Comparison of ENCODE assay signal across 8 cellular contexts in genomic region chr6:43228951-43229802, GRCh38. TPM values are rescaled to one million over a fixed set of nuclear protein-coding genes. Genes with fewer than 3 reads are reported as not detected.
DNase-seq lines count a peak whose midpoint lies in the region; ATAC-seq and TF ChIP-seq lines count a peak whose summit lies in the region.

A gene with protein sequence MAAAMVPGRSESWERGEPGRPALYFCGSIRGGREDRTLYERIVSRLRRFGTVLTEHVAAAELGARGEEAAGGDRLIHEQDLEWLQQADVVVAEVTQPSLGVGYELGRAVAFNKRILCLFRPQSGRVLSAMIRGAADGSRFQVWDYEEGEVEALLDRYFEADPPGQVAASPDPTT (minus strand): TSS chr6:43229481. CDS start chr6:43229456, 25 bp downstream.

- no peaks in the 10 kb centered on the region for H3K9me3 Mint-ChIP-seq in activated CD8-positive, alpha-beta T cell treated with anti-CD3 and anti-CD28 coated beads for 36 hours

- peak; percentile 95 for TF ChIP-seq CTCF in activated CD8-positive, alpha-beta T cell treated with anti-CD3 and anti-CD28 coated beads for 36 hours (IDR thresholded peaks at IDR 0.05)

- H3K27me3 ChIP-seq in effector memory CD4-positive, alpha-beta T cell (replicated peaks; ENCODE audit: control insufficient read depth, insufficient read depth, low read length, poor library complexity, severe bottlenecking): no peaks in the 10 kb centered on the region

- POLR2A ChIA-PET in activated CD8-positive, alpha-beta T cell treated with anti-CD3 and anti-CD28 coated beads for 36 hours (lab: Charles Lee): interaction anchor here (0.6 to 2.3 kb wide), 18 partner anchors 9 to 288 kb away, joined by 3 to 11 read pairs (median 4); partner anchors contain the start of genes CRIP3 and POLR1C

- peak within 1 kb of the TSS; percentile 90 for H3K27ac Mint-ChIP-seq in activated CD8-positive, alpha-beta T cell treated with anti-CD3 and anti-CD28 coated beads for 36 hours

- peak; percentile 83 for ATAC-seq in GM18511 (IDR thresholded peaks at IDR 0.05; ENCODE audit: unreplicated experiment)
- ATAC-seq in HG03064 (IDR thresholded peaks at IDR 0.05; ENCODE audit: low read depth, unreplicated experiment): peak; percentile 79
- ATAC-seq in activated CD8-positive, alpha-beta T cell treated with anti-CD3 and anti-CD28 coated beads for 36 hours: peak; percentile 75

- H3K36me3 Mint-ChIP-seq in activated CD8-positive, alpha-beta T cell treated with anti-CD3 and anti-CD28 coated beads for 36 hours (ENCODE audit: low read depth): peaks cover 33% of the 10 kb centered on the region

- H3K4me3 Mint-ChIP-seq in activated CD8-positive, alpha-beta T cell treated with anti-CD3 and anti-CD28 coated beads for 36 hours: peak within 1 kb of the TSS; percentile 95

- H3K9me3 ChIP-seq in effector memory CD4-positive, alpha-beta T cell (ENCODE audit: control insufficient read depth, low read length): no peaks in the 10 kb centered on the region

- intact Hi-C loops in activated CD8-positive, alpha-beta T cell treated with anti-CD3 and anti-CD28 coated beads for 36 hours (cut with micrococcal nuclease): loop anchor here (5.0 kb wide), 1 partner anchor 57 kb away; the partner anchor contains the start of gene SRF

- CTCF ChIA-PET in activated CD8-positive, alpha-beta T cell treated with anti-CD3 and anti-CD28 coated beads for 36 hours (lab: Charles Lee): interaction anchor here (0.6 to 4.1 kb wide), 43 partner anchors 9 to 401 kb away, joined by 3 to 30 read pairs (median 4); partner anchors contain the start of genes ABCC10, CNPY3, LRRC73 and POLH

- H3K4me3 ChIP-seq in effector memory CD4-positive, alpha-beta T cell (ENCODE audit: insufficient read depth, low read depth, low read length, poor library complexity, severe bottlenecking): peak within 1 kb of the TSS; percentile 66

- peaks cover 27% of the 10 kb centered on the region for H3K4me1 ChIP-seq in effector memory CD4-positive, alpha-beta T cell (ENCODE audit: control insufficient read depth, insufficient read depth, low read length, poor library complexity, severe bottlenecking)

- DNase-seq in ACHN (peak; percentile 69), NCI-H510A treated with DMSO at 0.1 percent for 48 hours (lab: John Stamatoyannopoulos, UW) (peak; percentile 71), lung microvascular endothelial cell (ENCODE audit: low read depth in 2 of 2) (peak; percentile 69 to 76)
- DNase-seq in activated CD8-positive, alpha-beta T cell treated with anti-CD3 and anti-CD28 coated beads for 36 hours: peak; percentile 78
- peak; percentile 50 to 65 (median 60) for DNase-seq in effector memory CD4-positive, alpha-beta T cell
- DNase-seq in stimulated activated CD4-positive, alpha-beta T cell treated with anti-CD3 and anti-CD28 coated beads, TNF-alpha, amount 100 ng/mL, for 48 hours (ENCODE audit: low read depth in 3 of 3): peak; percentile 57 to 71 (median 67)

- H3K27ac ChIP-seq in effector memory CD4-positive, alpha-beta T cell (ENCODE audit: insufficient read depth, low read length, poor library complexity, severe bottlenecking): peak within 1 kb of the TSS; percentile 76

- peaks cover 32% of the 10 kb centered on the region for H3K4me1 Mint-ChIP-seq in activated CD8-positive, alpha-beta T cell treated with anti-CD3 and anti-CD28 coated beads for 36 hours (ENCODE audit: low read depth)

- no peaks in the 10 kb centered on the region for H3K36me3 ChIP-seq in effector memory CD4-positive, alpha-beta T cell (ENCODE audit: control insufficient read depth, insufficient read depth, low read length)

- in situ Hi-C loops in ACHN (cut with HindIII; ENCODE audit: low pct_ligation_motif_present, low pct_unique_long_range_greater_than_20kb, low sequenced_read_pairs): no loop called here

- H3K27me3 Mint-ChIP-seq in activated CD8-positive, alpha-beta T cell treated with anti-CD3 and anti-CD28 coated beads for 36 hours: no peaks in the 10 kb centered on the region

RNA-seq across cellular contexts. Expression of the gene that starts here (rescaled TPM):
- 10 to 100 TPM; 86.2 to 86.5 TPM for total RNA-seq in activated CD8-positive, alpha-beta T cell treated with anti-CD3 and anti-CD28 coated beads for 36 hours
- total RNA-seq in lung microvascular endothelial cell: 26.8 and 50.3 TPM in 2 replicates

Comparison
In these comparisons a context has a peak if more than half of its experiments do, and no peak if none do; other contexts are left out.
1. Peak in every context shown above with its lines: DNase-seq, ATAC-seq, H3K4me3 ChIP-seq and H3K27ac ChIP-seq.